Comparison of ENCODE assay signal across 1 cellular context in the genomic region with DNA sequence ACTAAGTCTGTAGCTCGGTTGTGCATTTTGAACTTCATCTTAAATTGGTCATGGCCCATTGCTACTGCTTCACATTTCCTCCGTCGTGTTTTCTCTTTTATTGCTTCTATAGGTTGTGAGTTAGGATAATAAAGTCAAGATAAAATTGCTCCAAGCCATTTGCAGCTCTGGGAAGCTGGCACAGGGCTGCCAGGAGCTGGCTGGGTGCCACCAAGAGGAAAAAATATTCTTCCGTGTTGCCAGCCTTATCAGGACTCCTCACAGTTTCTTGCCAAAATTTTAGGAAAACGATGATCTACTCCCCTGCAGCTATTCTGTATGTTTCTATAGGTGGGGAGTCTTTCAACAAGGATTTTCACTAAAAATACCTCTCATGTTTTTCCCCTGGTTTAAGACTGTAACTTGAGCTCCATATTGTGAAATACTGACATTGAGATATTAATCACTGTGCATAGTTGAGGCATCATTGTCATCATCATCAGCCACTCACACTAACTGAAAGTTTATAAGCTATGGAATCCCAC.
TF ChIP-seq lines count a peak whose summit lies in the region.

No MANE protein-coding gene starts in this region.

TF ChIP-seq in HEK293, 187 proteins besides CTCF, POLR2A, EP300 and RAD21 (continued from another document and continues in another):
- TF ChIP-seq, protein P1, sequence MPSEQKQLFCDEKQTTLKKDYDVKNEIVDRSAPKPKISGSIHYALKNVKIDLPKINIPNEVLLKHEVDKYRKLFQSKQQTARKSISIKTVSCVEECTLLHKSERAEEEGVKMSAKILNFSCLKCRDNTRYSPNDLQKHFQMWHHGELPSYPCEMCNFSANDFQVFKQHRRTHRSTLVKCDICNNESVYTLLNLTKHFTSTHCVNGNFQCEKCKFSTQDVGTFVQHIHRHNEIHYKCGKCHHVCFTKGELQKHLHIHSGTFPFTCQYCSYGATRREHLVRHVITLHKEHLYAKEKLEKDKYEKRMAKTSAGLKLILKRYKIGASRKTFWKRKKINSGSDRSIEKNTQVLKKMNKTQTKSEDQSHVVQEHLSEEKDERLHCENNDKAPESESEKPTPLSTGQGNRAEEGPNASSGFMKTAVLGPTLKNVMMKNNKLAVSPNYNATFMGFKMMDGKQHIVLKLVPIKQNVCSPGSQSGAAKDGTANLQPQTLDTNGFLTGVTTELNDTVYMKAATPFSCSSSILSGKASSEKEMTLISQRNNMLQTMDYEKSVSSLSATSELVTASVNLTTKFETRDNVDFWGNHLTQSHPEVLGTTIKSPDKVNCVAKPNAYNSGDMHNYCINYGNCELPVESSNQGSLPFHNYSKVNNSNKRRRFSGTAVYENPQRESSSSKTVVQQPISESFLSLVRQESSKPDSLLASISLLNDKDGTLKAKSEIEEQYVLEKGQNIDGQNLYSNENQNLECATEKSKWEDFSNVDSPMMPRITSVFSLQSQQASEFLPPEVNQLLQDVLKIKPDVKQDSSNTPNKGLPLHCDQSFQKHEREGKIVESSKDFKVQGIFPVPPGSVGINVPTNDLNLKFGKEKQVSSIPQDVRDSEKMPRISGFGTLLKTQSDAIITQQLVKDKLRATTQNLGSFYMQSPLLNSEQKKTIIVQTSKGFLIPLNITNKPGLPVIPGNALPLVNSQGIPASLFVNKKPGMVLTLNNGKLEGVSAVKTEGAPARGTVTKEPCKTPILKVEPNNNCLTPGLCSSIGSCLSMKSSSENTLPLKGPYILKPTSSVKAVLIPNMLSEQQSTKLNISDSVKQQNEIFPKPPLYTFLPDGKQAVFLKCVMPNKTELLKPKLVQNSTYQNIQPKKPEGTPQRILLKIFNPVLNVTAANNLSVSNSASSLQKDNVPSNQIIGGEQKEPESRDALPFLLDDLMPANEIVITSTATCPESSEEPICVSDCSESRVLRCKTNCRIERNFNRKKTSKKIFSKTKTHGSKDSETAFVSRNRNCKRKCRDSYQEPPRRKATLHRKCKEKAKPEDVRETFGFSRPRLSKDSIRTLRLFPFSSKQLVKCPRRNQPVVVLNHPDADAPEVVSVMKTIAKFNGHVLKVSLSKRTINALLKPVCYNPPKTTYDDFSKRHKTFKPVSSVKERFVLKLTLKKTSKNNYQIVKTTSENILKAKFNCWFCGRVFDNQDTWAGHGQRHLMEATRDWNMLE (tag by site-specific recombination; conservative IDR thresholded peaks at IDR 0.05; ENCODE audit: low read depth): 0 out of 2 replicates have a peak, but pooled peaks have one; percentile 10
- TF ChIP-seq, protein P2, sequence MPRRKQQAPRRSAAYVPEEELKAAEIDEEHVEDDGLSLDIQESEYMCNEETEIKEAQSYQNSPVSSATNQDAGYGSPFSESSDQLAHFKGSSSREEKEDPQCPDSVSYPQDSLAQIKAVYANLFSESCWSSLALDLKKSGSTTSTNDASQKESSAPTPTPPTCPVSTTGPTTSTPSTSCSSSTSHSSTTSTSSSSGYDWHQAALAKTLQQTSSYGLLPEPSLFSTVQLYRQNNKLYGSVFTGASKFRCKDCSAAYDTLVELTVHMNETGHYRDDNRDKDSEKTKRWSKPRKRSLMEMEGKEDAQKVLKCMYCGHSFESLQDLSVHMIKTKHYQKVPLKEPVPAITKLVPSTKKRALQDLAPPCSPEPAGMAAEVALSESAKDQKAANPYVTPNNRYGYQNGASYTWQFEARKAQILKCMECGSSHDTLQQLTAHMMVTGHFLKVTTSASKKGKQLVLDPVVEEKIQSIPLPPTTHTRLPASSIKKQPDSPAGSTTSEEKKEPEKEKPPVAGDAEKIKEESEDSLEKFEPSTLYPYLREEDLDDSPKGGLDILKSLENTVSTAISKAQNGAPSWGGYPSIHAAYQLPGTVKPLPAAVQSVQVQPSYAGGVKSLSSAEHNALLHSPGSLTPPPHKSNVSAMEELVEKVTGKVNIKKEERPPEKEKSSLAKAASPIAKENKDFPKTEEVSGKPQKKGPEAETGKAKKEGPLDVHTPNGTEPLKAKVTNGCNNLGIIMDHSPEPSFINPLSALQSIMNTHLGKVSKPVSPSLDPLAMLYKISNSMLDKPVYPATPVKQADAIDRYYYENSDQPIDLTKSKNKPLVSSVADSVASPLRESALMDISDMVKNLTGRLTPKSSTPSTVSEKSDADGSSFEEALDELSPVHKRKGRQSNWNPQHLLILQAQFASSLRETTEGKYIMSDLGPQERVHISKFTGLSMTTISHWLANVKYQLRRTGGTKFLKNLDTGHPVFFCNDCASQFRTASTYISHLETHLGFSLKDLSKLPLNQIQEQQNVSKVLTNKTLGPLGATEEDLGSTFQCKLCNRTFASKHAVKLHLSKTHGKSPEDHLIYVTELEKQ (tag by site-specific recombination; IDR thresholded peaks at IDR 0.05; ENCODE audit: borderline replicate concordance): peak; percentile 56; the same call in 1 of the 2 replicates
- TF ChIP-seq, protein P3, sequence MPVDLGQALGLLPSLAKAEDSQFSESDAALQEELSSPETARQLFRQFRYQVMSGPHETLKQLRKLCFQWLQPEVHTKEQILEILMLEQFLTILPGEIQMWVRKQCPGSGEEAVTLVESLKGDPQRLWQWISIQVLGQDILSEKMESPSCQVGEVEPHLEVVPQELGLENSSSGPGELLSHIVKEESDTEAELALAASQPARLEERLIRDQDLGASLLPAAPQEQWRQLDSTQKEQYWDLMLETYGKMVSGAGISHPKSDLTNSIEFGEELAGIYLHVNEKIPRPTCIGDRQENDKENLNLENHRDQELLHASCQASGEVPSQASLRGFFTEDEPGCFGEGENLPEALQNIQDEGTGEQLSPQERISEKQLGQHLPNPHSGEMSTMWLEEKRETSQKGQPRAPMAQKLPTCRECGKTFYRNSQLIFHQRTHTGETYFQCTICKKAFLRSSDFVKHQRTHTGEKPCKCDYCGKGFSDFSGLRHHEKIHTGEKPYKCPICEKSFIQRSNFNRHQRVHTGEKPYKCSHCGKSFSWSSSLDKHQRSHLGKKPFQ (tag by site-specific recombination; IDR thresholded peaks at IDR 0.05): 0 out of 2 replicates have a peak, but pooled peaks have one; percentile 51
- no peak for TF ChIP-seq KLF9 (tag by site-specific recombination; IDR thresholded peaks at IDR 0.05; ENCODE audit: low read depth)
- 0 out of 2 replicates have a peak, but pooled peaks have one; percentile 44 for TF ChIP-seq ZNF239 (tag by site-specific recombination; IDR thresholded peaks at IDR 0.05)
- TF ChIP-seq ZNF843 (tag by site-specific recombination; IDR thresholded peaks at IDR 0.05): 0 out of 2 replicates have a peak, but pooled peaks have one; percentile 36
- TF ChIP-seq ZBTB11 (tag by site-specific recombination; conservative IDR thresholded peaks at IDR 0.05; ENCODE audit: low read depth): 0 out of 2 replicates have a peak, but pooled peaks have one; percentile 5
- no peak for TF ChIP-seq ZSCAN16 (tag by site-specific recombination; IDR thresholded peaks at IDR 0.05)
- TF ChIP-seq KLF7 (tag by site-specific recombination; IDR thresholded peaks at IDR 0.05; ENCODE audit: borderline replicate concordance): no peak
- peak; percentile 74 for TF ChIP-seq ZXDB (tag by site-specific recombination; IDR thresholded peaks at IDR 0.05)
- TF ChIP-seq ZNF529 (tag by site-specific recombination; IDR thresholded peaks at IDR 0.05; ENCODE audit: insufficient replicate concordance): no peak
- TF ChIP-seq ZNF549 (tag by site-specific recombination; IDR thresholded peaks at IDR 0.05): 0 out of 2 replicates have a peak, but pooled peaks have one; percentile 49
- peak; percentile 71 for TF ChIP-seq ZBTB17 (tag by site-specific recombination; IDR thresholded peaks at IDR 0.05)
- peak; percentile 58 for TF ChIP-seq ZFP69B (tag by site-specific recombination; IDR thresholded peaks at IDR 0.05)
- no peak for TF ChIP-seq SCRT1 (tag by site-specific recombination; IDR thresholded peaks at IDR 0.05; ENCODE audit: borderline replicate concordance)
- peak; percentile 59; the same call in 1 of the 2 replicates for TF ChIP-seq ZBTB44 (tag by site-specific recombination; IDR thresholded peaks at IDR 0.05)
- TF ChIP-seq ZBTB10 (tag by site-specific recombination; IDR thresholded peaks at IDR 0.05): no peak
- 0 out of 2 replicates have a peak, but pooled peaks have one; percentile 55 for TF ChIP-seq BCL11B (tag by site-specific recombination; IDR thresholded peaks at IDR 0.05; ENCODE audit: low read depth)
- TF ChIP-seq PRDM6 (tag by site-specific recombination; IDR thresholded peaks at IDR 0.05): peak; percentile 92
- peak; percentile 61 for TF ChIP-seq OSR2 (tag by site-specific recombination; IDR thresholded peaks at IDR 0.05)
- TF ChIP-seq ZNF335 (tag by site-specific recombination; conservative IDR thresholded peaks at IDR 0.05): 0 out of 2 replicates have a peak, but pooled peaks have one; percentile 34
- peak; percentile 17; the same call in 1 of the 2 replicates for TF ChIP-seq PRDM10 (tag by site-specific recombination; IDR thresholded peaks at IDR 0.05)
